In genomic region chr6:39309942-39310531, GRCh38 we compare ENCODE assay signal across 7 cellular contexts. TPM values are rescaled to one million over a fixed set of nuclear protein-coding genes. Genes with fewer than 3 reads are reported as not detected.
DNase-seq lines count a peak whose midpoint lies in the region; ATAC-seq and TF ChIP-seq lines count a peak whose summit lies in the region.

No MANE protein-coding gene starts in this region.

- H3K36me3 ChIP-seq in GM06990 (ENCODE audit: control insufficient read depth, insufficient read depth, low read length) (no peaks in the 10 kb centered on the region), SU-DHL-6 (ENCODE audit: low read length) (no peaks in the 10 kb centered on the region)

- H3K9ac ChIP-seq in SU-DHL-6 (ENCODE audit: low read length): no peak overlapping the region

- no peaks in the 10 kb centered on the region for H3K79me2 ChIP-seq in SU-DHL-6 (ENCODE audit: insufficient read depth, low read length)

- no peaks in the 10 kb centered on the region for H4K20me1 ChIP-seq in SU-DHL-6 (ENCODE audit: low read depth, low read length)

- DNase-seq in GM06990 (ENCODE audit: extremely low read depth, insufficient read length) (peak; percentile 24), LoVo (ENCODE audit: low spot score) (peak; percentile 64), amniotic stem cell (lab: John Stamatoyannopoulos, UW) (peak; percentile 22), left ventricle myocardium superior (peak; percentile 79), retinal pigment epithelial cell (ENCODE audit: low read depth) (peak; percentile 14)

- H3K27me3 ChIP-seq in GM06990 (replicated peaks; ENCODE audit: control insufficient read depth, insufficient read depth, low read length): no peaks in the 10 kb centered on the region; the same call in none of the 2 replicates
- no peaks in the 10 kb centered on the region for H3K27me3 ChIP-seq in SU-DHL-6 (ENCODE audit: low read length)

- TF ChIP-seq CTCF in GM06990 (IDR thresholded peaks at IDR 0.05; ENCODE audit: insufficient read depth, low read length, poor library complexity, severe bottlenecking) (peak; percentile 88), SU-DHL-6 (IDR thresholded peaks at IDR 0.05; ENCODE audit: insufficient read depth, low read length, poor library complexity, severe bottlenecking) (peak; percentile 94), retinal pigment epithelial cell (conservative IDR thresholded peaks at IDR 0.05; ENCODE audit: low read depth, low read length) (peak; percentile 94)

- no peak overlapping the region for H2AFZ ChIP-seq in SU-DHL-6 (ENCODE audit: low read depth, low read length, severe bottlenecking)

- intact Hi-C loops in left ventricle myocardium superior (cut with micrococcal nuclease): loop anchor here (10.0 kb wide), 2 partner anchors 335 to 435 kb away; no protein-coding TSS in a partner anchor

- H3K4me3 ChIP-seq in GM06990 (replicated peaks; ENCODE audit: low read depth, low read length) (no peak overlapping the region), SU-DHL-6 (ENCODE audit: insufficient read depth, low read length, poor library complexity, severe bottlenecking) (no peak overlapping the region), retinal pigment epithelial cell (ENCODE audit: low read length) (no peak overlapping the region)

- ATAC-seq in left ventricle myocardium superior: peak; percentile 77
- ATAC-seq in HG03108 (IDR thresholded peaks at IDR 0.05; ENCODE audit: unreplicated experiment): no peak

- H3K9me3 ChIP-seq in SU-DHL-6 (ENCODE audit: insufficient read depth, low read length): no peaks in the 10 kb centered on the region

- no peak overlapping the region for H3K27ac ChIP-seq in SU-DHL-6 (ENCODE audit: low read depth, low read length)

- no peaks in the 10 kb centered on the region for H3K9me2 ChIP-seq in SU-DHL-6 (replicated peaks; ENCODE audit: insufficient read depth, low read length)

- no peak overlapping the region for H3K4me2 ChIP-seq in SU-DHL-6 (ENCODE audit: low read depth, low read length, poor library complexity, severe bottlenecking)

- H3F3A ChIP-seq in SU-DHL-6 (ENCODE audit: insufficient read depth): no peaks in the 10 kb centered on the region

RNA-seq across cellular contexts. Expression of gene KCNK17, which starts 4.2 kb away (rescaled TPM):
- not detected for total RNA-seq in left ventricle myocardium superior

RNA-seq across cellular contexts. Expression of gene KCNK16, which starts 12.5 kb away (rescaled TPM):
- not detected for total RNA-seq in left ventricle myocardium superior

Comparison
In these comparisons a context has a peak if more than half of its experiments do, and no peak if none do; other contexts are left out.
1. DNase-seq: peak in every context shown above with its lines; median percentile 79 in left ventricle myocardium superior; 64 in LoVo; 24 in GM06990; 22 in amniotic stem cell; 14 in retinal pigment epithelial cell.